In the genomic region with DNA sequence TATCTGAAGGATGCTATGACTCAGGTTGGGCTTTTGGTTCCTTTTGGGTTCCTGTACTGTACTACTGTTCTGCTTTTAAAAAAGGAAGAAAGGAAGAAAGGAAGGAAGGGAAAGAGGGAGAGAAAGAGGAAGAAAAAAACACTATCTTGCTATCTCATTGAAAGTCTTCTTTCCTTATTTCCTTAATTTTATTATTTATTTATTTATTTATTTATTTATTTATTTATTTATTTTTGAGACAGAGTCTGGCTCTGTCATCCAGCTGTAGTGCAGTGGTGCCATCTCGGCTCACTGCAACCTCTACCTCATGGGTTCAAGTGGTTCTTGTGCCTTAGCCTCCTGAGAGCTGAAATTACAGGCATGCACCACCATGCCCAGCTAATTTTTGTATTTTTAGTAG, we compare ENCODE assay signal across 8 cellular contexts.
"Had no signal": no experiment of that assay in that cellular context is flagged by ENCODE, and none has a peak within 500 bp of the region (broad histone marks: within the 10 kb centered on the region; RNA-seq: fewer than 3 reads in every experiment).

No MANE protein-coding gene starts in this region.

- H3K4me3 ChIP-seq: GM12878 had no signal

- ATAC-seq: GM12878 had no signal

- DNase-seq: GDM1, GF-D8 had no signal

- FAIRE-seq: G401.6, GM12878, GM12891, GM12892, GM18507, GM19239 had no signal
